In the genomic region with DNA sequence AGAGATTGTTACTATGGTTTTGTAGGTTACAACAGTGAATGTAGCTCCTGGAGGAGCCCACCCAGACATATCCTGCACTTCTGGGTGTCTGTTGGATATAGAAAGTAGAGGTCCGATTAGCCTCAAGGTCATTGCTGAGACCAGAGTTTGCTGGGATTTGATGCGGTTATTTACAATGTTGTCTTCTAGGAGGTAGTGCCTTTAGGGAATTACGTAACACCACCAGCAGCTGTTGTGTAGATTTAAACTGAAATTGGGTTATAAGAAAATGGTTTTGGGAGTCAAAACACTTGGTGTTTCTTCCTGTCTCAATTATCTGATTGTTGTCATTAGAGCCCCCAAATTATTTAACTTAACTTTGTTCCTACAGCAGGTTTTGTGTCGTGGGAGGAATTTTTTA, we compare ENCODE assay signal across 22 cellular contexts.
"Had no signal": no experiment of that assay in that cellular context is flagged by ENCODE, and none has a peak within 500 bp of the region (broad histone marks: within the 10 kb centered on the region; RNA-seq: fewer than 3 reads in every experiment).

No MANE protein-coding gene starts in this region.

- FAIRE-seq: bronchial epithelial cell had no signal

- DNase-seq: activated CD4-positive, alpha-beta T cell treated with anti-CD3 and anti-CD28 coated beads, Interleukin-2, amount 10 ng/mL, durations not matched to agents 24 days and 14 days; activated CD4-positive, alpha-beta T cell treated with anti-CD3 and anti-CD28 coated beads, Interleukin-2, amount 50 U/mL, for 48 hours; activated CD8-positive, alpha-beta memory T cell treated with anti-CD3 and anti-CD28 coated beads, Interleukin-2, amount 10 ng/mL, durations not matched to agents 7 days and 5 days; activated effector memory CD4-positive, alpha-beta T cell treated with Interleukin-2 at 50 U/mL for 16 hours; activated naive CD4-positive, alpha-beta T cell; activated T-cell treated with anti-CD3 and anti-CD28 coated beads, Interleukin-2, amount 50 U/mL, for 24 hours; aorta; central memory CD4-positive, alpha-beta T cell; Kasumi-1; KBM-7; NCI-H1048; NCI-H146; NCI-H1930; NCI-H345; NCI-H510A; NCI-H526 treated with DMSO at 0.1 percent for 48 hours; Peyer's patch; Right ventricle myocardium superior had no signal

- ATAC-seq: activated CD4-positive, CD25-positive, alpha-beta regulatory T cell treated with anti-CD3 and anti-CD28 coated beads, Interleukin-2, amount 50 U/mL, for 24 hours; activated CD8-positive, alpha-beta memory T cell treated with anti-CD3 and anti-CD28 coated beads, Interleukin-2, amount 10 ng/mL, durations not matched to agents 7 days and 5 days; SK-N-SH treated with all-trans-retinoic acid at 6 μM for 48 hours had no signal

- H3K4me3 ChIP-seq: Peyer's patch, SJSA1 had no signal
